In genomic region chr17:30449480-30449879, GRCh38 we compare ENCODE assay signal across 20 cellular contexts. TPM values are rescaled to one million over a fixed set of nuclear protein-coding genes. Genes with fewer than 3 reads are reported as not detected.
DNase-seq lines count a peak whose midpoint lies in the region; ATAC-seq and TF ChIP-seq lines count a peak whose summit lies in the region.
"Had no signal": no experiment of that assay in that cellular context is flagged by ENCODE, and none has a peak within 500 bp of the region (broad histone marks: within the 10 kb centered on the region; RNA-seq: fewer than 3 reads in every experiment).

No MANE protein-coding gene starts in this region.

- TF ChIP-seq CTCF in left ventricle myocardium inferior (IDR thresholded peaks at IDR 0.05; ENCODE audit: borderline replicate concordance), result no peak

- no peak overlapping the region for H3K4me3 ChIP-seq in left ventricle myocardium inferior
- H3K4me3 ChIP-seq: coronary artery, hepatocyte had no signal

- no peaks in the 10 kb centered on the region for H3K27me3 Mint-ChIP-seq in activated T-helper 1 cell treated with anti-CD3 and anti-CD28 coated beads, Interleukin-12 subunit alpha, Interleukin-12 subunit beta, Interleukin-2, Interleukin-4 antibody, amounts not matched to agents 30 ng/mL and 10 ng/mL and 1 ng/mL, durations not matched to agents 14 hours and 24 hours and 36 hours (ENCODE audit: insufficient read depth)
- H3K27me3 Mint-ChIP-seq: activated CD4-positive, alpha-beta T cell treated with anti-CD3 and anti-CD28 coated beads, Interleukin-2, amount 10 ng/mL, durations not matched to agents 24 days and 14 days; activated naive CD4-positive, alpha-beta T cell treated with anti-CD3 and anti-CD28 coated beads, Interleukin-2, amount 50 U/mL, for 24 hours; CD4-positive, CD25-positive, alpha-beta regulatory T cell had no signal

- H3K4me1 ChIP-seq in left ventricle myocardium inferior, result peaks cover 7% of the 10 kb centered on the region

- peaks cover 42% of the 10 kb centered on the region for H3K36me3 Mint-ChIP-seq in activated T-helper 1 cell treated with anti-CD3 and anti-CD28 coated beads, Interleukin-12 subunit alpha, Interleukin-12 subunit beta, Interleukin-2, Interleukin-4 antibody, amounts not matched to agents 30 ng/mL and 10 ng/mL and 1 ng/mL, durations not matched to agents 14 hours and 24 hours and 36 hours (ENCODE audit: low read depth)

- H3K4me1 Mint-ChIP-seq in activated T-helper 1 cell treated with anti-CD3 and anti-CD28 coated beads, Interleukin-12 subunit alpha, Interleukin-12 subunit beta, Interleukin-2, Interleukin-4 antibody, amounts not matched to agents 30 ng/mL and 10 ng/mL and 1 ng/mL, durations not matched to agents 14 hours and 24 hours and 36 hours (ENCODE audit: low read depth), result no peaks in the 10 kb centered on the region
- H3K4me1 Mint-ChIP-seq: activated CD4-positive, alpha-beta T cell treated with anti-CD3 and anti-CD28 coated beads, Interleukin-2, amount 10 ng/mL, durations not matched to agents 24 days and 14 days had no signal

- H3K36me3 ChIP-seq in left ventricle myocardium inferior, result peaks cover 50% of the 10 kb centered on the region

- no peaks in the 10 kb centered on the region for H3K9me3 Mint-ChIP-seq in activated T-helper 1 cell treated with anti-CD3 and anti-CD28 coated beads, Interleukin-12 subunit alpha, Interleukin-12 subunit beta, Interleukin-2, Interleukin-4 antibody, amounts not matched to agents 30 ng/mL and 10 ng/mL and 1 ng/mL, durations not matched to agents 14 hours and 24 hours and 36 hours
- H3K9me3 Mint-ChIP-seq: activated CD4-positive, alpha-beta T cell treated with anti-CD3 and anti-CD28 coated beads, Interleukin-2, amount 10 ng/mL, durations not matched to agents 24 days and 14 days; activated naive CD4-positive, alpha-beta T cell treated with anti-CD3 and anti-CD28 coated beads, Interleukin-2, amount 50 U/mL, for 24 hours; nephron had no signal

- peak; percentile 28 for DNase-seq in left cardiac atrium
- DNase-seq in left ventricle myocardium inferior, result no peak
- DNase-seq in fibroblast of gingiva (ENCODE audit: low read depth), result peak; percentile 81
- peak; percentile 73 for DNase-seq in middle frontal gyrus (ENCODE audit: extremely low spot score, low spot score)
- no peak for DNase-seq in RPMI8226
- DNase-seq in activated T-helper 1 cell treated with anti-CD3 and anti-CD28 coated beads, Interleukin-12 subunit alpha, Interleukin-12 subunit beta, Interleukin-2, Interleukin-4 antibody, amounts not matched to agents 30 ng/mL and 10 ng/mL and 1 ng/mL, durations not matched to agents 14 hours and 24 hours and 36 hours (ENCODE audit: low spot score), result no peak
- DNase-seq in germinal center (ENCODE audit: low spot score), result no peak
- no peak for DNase-seq in MV-4-11 (lab: John Stamatoyannopoulos, UW)
- DNase-seq: 8988T; activated CD4-positive, alpha-beta T cell treated with anti-CD3 and anti-CD28 coated beads, Interleukin-2, amount 10 ng/mL, durations not matched to agents 24 days and 14 days; CD4-positive, CD25-positive, alpha-beta regulatory T cell; DND-41; NCI-H187 treated with DMSO at 0.1 percent for 48 hours; NCI-H526 treated with DMSO at 0.1 percent for 48 hours; OCI-M1; stimulated activated CD4-positive, alpha-beta T cell treated with anti-CD3 and anti-CD28 coated beads, Interleukin-2, amount 100 ng/mL, for 24 hours had no signal

- intact Hi-C loops in left cardiac atrium (cut with DNase I) (no loop called here), left ventricle myocardium inferior (cut with micrococcal nuclease) (no loop called here)
- intact Hi-C loops in activated T-helper 1 cell treated with anti-CD3 and anti-CD28 coated beads, Interleukin-12 subunit alpha, Interleukin-12 subunit beta, Interleukin-2, Interleukin-4 antibody, amounts not matched to agents 30 ng/mL and 10 ng/mL and 1 ng/mL, durations not matched to agents 14 hours and 24 hours and 36 hours (cut with micrococcal nuclease), result no loop called here

- ATAC-seq in left cardiac atrium, result no peak

- no peak overlapping the region for H3K4me3 Mint-ChIP-seq in activated T-helper 1 cell treated with anti-CD3 and anti-CD28 coated beads, Interleukin-12 subunit alpha, Interleukin-12 subunit beta, Interleukin-2, Interleukin-4 antibody, amounts not matched to agents 30 ng/mL and 10 ng/mL and 1 ng/mL, durations not matched to agents 14 hours and 24 hours and 36 hours
- H3K4me3 Mint-ChIP-seq: activated CD4-positive, alpha-beta T cell treated with anti-CD3 and anti-CD28 coated beads, Interleukin-2, amount 10 ng/mL, durations not matched to agents 24 days and 14 days; activated naive CD4-positive, alpha-beta T cell treated with anti-CD3 and anti-CD28 coated beads, Interleukin-2, amount 50 U/mL, for 24 hours; CD4-positive, CD25-positive, alpha-beta regulatory T cell; nephron had no signal

- H3K27ac Mint-ChIP-seq in activated T-helper 1 cell treated with anti-CD3 and anti-CD28 coated beads, Interleukin-12 subunit alpha, Interleukin-12 subunit beta, Interleukin-2, Interleukin-4 antibody, amounts not matched to agents 30 ng/mL and 10 ng/mL and 1 ng/mL, durations not matched to agents 14 hours and 24 hours and 36 hours, result no peak overlapping the region
- H3K27ac Mint-ChIP-seq: activated CD4-positive, alpha-beta T cell treated with anti-CD3 and anti-CD28 coated beads, Interleukin-2, amount 10 ng/mL, durations not matched to agents 24 days and 14 days; activated naive CD4-positive, alpha-beta T cell treated with anti-CD3 and anti-CD28 coated beads, Interleukin-2, amount 50 U/mL, for 24 hours; CD4-positive, CD25-positive, alpha-beta regulatory T cell had no signal

- H3K9me3 ChIP-seq in left ventricle myocardium inferior (replicated peaks), result no peaks in the 10 kb centered on the region

- no peak overlapping the region for H3K27ac ChIP-seq in left ventricle myocardium inferior (replicated peaks)

- H3K27me3 ChIP-seq in left ventricle myocardium inferior (ENCODE audit: low read depth), result no peaks in the 10 kb centered on the region
- H3K27me3 ChIP-seq: hepatocyte had no signal

RNA-seq across cellular contexts. Expression of gene GOSR1, which starts 27.7 kb away (rescaled TPM):
- total RNA-seq in left cardiac atrium (10 to 100 TPM; 30.5 to 42.7 TPM), left ventricle myocardium inferior (28.2 TPM)
- 61.5 and 66.6 TPM in 2 replicates for total RNA-seq in activated T-helper 1 cell treated with anti-CD3 and anti-CD28 coated beads, Interleukin-12 subunit alpha, Interleukin-12 subunit beta, Interleukin-2, Interleukin-4 antibody, amounts not matched to agents 30 ng/mL and 10 ng/mL and 1 ng/mL, durations not matched to agents 14 hours and 24 hours and 36 hours

Comparison
In these comparisons a context has a peak if more than half of its experiments do, and no peak if none do; other contexts are left out.
1. DNase-seq: peak in left cardiac atrium (single experiment), fibroblast of gingiva (single experiment) and middle frontal gyrus (single experiment); none in left ventricle myocardium inferior (single experiment), RPMI8226 (single experiment), activated T-helper 1 cell treated with anti-CD3 and anti-CD28 coated beads, Interleukin-12 subunit alpha, Interleukin-12 subunit beta, Interleukin-2, Interleukin-4 antibody, amounts not matched to agents 30 ng/mL and 10 ng/mL and 1 ng/mL, durations not matched to agents 14 hours and 24 hours and 36 hours (single experiment), germinal center (single experiment) and MV-4-11 (single experiment).